11 cellular contexts compared by ENCODE assay signal in the genomic region with DNA sequence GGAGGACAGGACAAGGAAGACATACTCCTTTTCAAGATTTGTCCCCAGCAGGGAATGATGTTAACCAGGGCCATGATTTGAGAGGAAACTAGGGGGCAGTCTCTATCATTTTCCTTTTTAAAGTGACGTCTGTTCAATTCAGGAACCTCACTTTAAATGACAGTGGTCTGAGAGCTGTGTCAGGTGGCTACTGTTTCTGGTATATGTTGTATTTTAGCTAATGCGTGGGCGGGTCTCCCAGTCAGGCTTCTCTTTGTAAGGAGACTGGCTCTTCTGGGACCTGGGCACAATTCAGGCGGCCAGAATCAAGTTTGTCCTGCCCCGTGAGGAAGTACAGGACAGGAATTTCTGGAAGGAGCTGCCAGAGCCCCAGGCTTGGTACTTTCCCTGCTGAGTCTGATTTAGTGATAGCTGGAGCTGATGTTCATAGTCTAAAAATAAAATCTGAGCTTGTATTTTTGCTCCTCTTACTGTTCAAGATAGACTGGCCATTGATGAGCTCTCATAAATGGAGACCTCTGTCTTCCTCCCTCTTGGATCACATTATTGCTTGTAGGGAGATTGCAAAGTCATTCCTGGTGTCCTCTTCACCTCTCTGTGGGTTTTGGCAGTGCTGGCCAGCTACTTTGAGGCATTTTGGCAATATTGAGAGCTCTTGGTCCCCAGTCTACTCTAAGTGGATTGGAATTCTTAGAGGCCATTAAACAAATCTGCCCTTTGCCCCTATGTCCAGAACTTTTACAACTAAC. TPM values are rescaled to one million over a fixed set of nuclear protein-coding genes. Genes with fewer than 3 reads are reported as not detected.
DNase-seq lines count a peak whose midpoint lies in the region; ATAC-seq and TF ChIP-seq lines count a peak whose summit lies in the region.
"Had no signal": no experiment of that assay in that cellular context is flagged by ENCODE, and none has a peak within 500 bp of the region (broad histone marks: within the 10 kb centered on the region; RNA-seq: fewer than 3 reads in every experiment).

No MANE protein-coding gene starts in this region.

- no peak overlapping the region for H3K18ac ChIP-seq in trophoblast cell (ENCODE audit: low read length)

- peak overlapping the region in 2 of 3 donors; percentile 31 to 79 for H3K27ac Mint-ChIP-seq in CD4-positive, CD25-positive, alpha-beta regulatory T cell
- H3K27ac Mint-ChIP-seq in activated naive CD8-positive, alpha-beta T cell treated with anti-CD3 and anti-CD28 coated beads for 36 hours = no peak overlapping the region

- H4K8ac ChIP-seq in trophoblast cell (ENCODE audit: low read depth, low read length) = no peak overlapping the region

- in situ Hi-C loops in ACHN (cut with HindIII; ENCODE audit: low pct_ligation_motif_present, low pct_unique_long_range_greater_than_20kb, low sequenced_read_pairs) = no loop called here

- H3K9me3 Mint-ChIP-seq in CD4-positive, CD25-positive, alpha-beta regulatory T cell = no peaks in the 10 kb centered on the region
- no peaks in the 10 kb centered on the region for H3K9me3 Mint-ChIP-seq in activated naive CD8-positive, alpha-beta T cell treated with anti-CD3 and anti-CD28 coated beads for 36 hours
- H3K9me3 Mint-ChIP-seq: activated naive CD8-positive, alpha-beta T cell treated with anti-CD3 and anti-CD28 coated beads, Interleukin-2, amount 10 ng/mL, durations not matched to agents 7 days and 5 days had no signal

- peak overlapping the region; percentile 2 for H3K4me2 ChIP-seq in trophoblast cell (ENCODE audit: low read length)
- H3K4me2 ChIP-seq: hepatocyte had no signal

- no peak overlapping the region for H3K4me3 ChIP-seq in CD4-positive, CD25-positive, alpha-beta regulatory T cell (ENCODE audit: low read depth, low read length)
- H3K4me3 ChIP-seq in MG63 (no peak overlapping the region), fibroblast of mammary gland (ENCODE audit: control insufficient read depth, low read depth, low read length) (no peak overlapping the region), trophoblast cell (ENCODE audit: low read depth, low read length) (no peak overlapping the region)
- H3K4me3 ChIP-seq: hepatocyte, tibial nerve had no signal

- H3K27ac ChIP-seq in CD4-positive, CD25-positive, alpha-beta regulatory T cell (ENCODE audit: insufficient read depth, low read length, poor library complexity, severe bottlenecking) = no peak overlapping the region
- H3K27ac ChIP-seq in trophoblast cell (ENCODE audit: low read depth, low read length) = no peak overlapping the region
- H3K27ac ChIP-seq: hepatocyte had no signal

- H2BK5ac ChIP-seq in trophoblast cell (ENCODE audit: low read depth, low read length, poor library complexity) = no peak overlapping the region

- H3K79me2 ChIP-seq in trophoblast cell (ENCODE audit: control insufficient read depth, insufficient read depth, low read length, poor library complexity) = no peaks in the 10 kb centered on the region

- peaks cover 50% of the 10 kb centered on the region for H3K36me3 Mint-ChIP-seq in CD4-positive, CD25-positive, alpha-beta regulatory T cell
- peaks cover 10% of the 10 kb centered on the region for H3K36me3 Mint-ChIP-seq in activated naive CD8-positive, alpha-beta T cell treated with anti-CD3 and anti-CD28 coated beads for 36 hours

- DNase-seq in CD4-positive, CD25-positive, alpha-beta regulatory T cell = no peak
- DNase-seq in MG63 = peak; percentile 23
- peak; percentile 57 for DNase-seq in fibroblast of mammary gland (ENCODE audit: low read depth)
- peak in 1 of 2 donors; percentile 32 for DNase-seq in trophoblast cell
- DNase-seq in superior temporal gyrus (ENCODE audit: extremely low spot score) = no peak
- DNase-seq in ACHN = no peak
- DNase-seq in activated naive CD8-positive, alpha-beta T cell treated with anti-CD3 and anti-CD28 coated beads for 36 hours = no peak
- no peak for DNase-seq in SW480 (ENCODE audit: low spot score)
- DNase-seq: activated naive CD8-positive, alpha-beta T cell treated with anti-CD3 and anti-CD28 coated beads, Interleukin-2, amount 10 ng/mL, durations not matched to agents 7 days and 5 days had no signal

- peaks cover 4 to 41% (median 29%) of the 10 kb centered on the region in 4 donors for H3K4me1 Mint-ChIP-seq in CD4-positive, CD25-positive, alpha-beta regulatory T cell
- H3K4me1 Mint-ChIP-seq in activated naive CD8-positive, alpha-beta T cell treated with anti-CD3 and anti-CD28 coated beads for 36 hours = peaks cover 20% of the 10 kb centered on the region

- no peak overlapping the region for H2AK5ac ChIP-seq in trophoblast cell (ENCODE audit: low read length)

- H3K79me1 ChIP-seq in trophoblast cell (ENCODE audit: low read length) = no peaks in the 10 kb centered on the region

- peak; percentile 13 for TF ChIP-seq CTCF in fibroblast of mammary gland (conservative IDR thresholded peaks at IDR 0.05; ENCODE audit: control insufficient read depth, insufficient read depth, low read depth, low read length)

- no peak overlapping the region for H3K9ac ChIP-seq in trophoblast cell (ENCODE audit: low read length)

- H4K91ac ChIP-seq in trophoblast cell (ENCODE audit: low read depth, low read length) = no peak overlapping the region

- no peak overlapping the region for H4K12ac ChIP-seq in trophoblast cell (ENCODE audit: low read depth, low read length)

- H3K9me3 ChIP-seq in CD4-positive, CD25-positive, alpha-beta regulatory T cell (ENCODE audit: control insufficient read depth in 2 of 2, low read length in 2 of 2) = no peaks in the 10 kb centered on the region
- no peaks in the 10 kb centered on the region for H3K9me3 ChIP-seq in MG63
- no peaks in the 10 kb centered on the region for H3K9me3 ChIP-seq in trophoblast cell (ENCODE audit: insufficient read depth, low read depth, low read length)
- H3K9me3 ChIP-seq: tibial nerve had no signal

- H3K36me3 ChIP-seq in CD4-positive, CD25-positive, alpha-beta regulatory T cell (ENCODE audit: control insufficient read depth, insufficient read depth, low read length) = peaks cover 54% of the 10 kb centered on the region
- H3K36me3 ChIP-seq in MG63 = peaks cover 24% of the 10 kb centered on the region
- no peaks in the 10 kb centered on the region for H3K36me3 ChIP-seq in trophoblast cell (ENCODE audit: control insufficient read depth in 1 of 2, insufficient read depth in 2 of 2, low read length in 2 of 2)

- H3K4me1 ChIP-seq in CD4-positive, CD25-positive, alpha-beta regulatory T cell (ENCODE audit: control insufficient read depth, insufficient read depth, low read length, poor library complexity, severe bottlenecking) = no peaks in the 10 kb centered on the region
- H3K4me1 ChIP-seq in trophoblast cell (ENCODE audit: control insufficient read depth in 1 of 2, insufficient read depth in 2 of 2, low read length in 2 of 2) = peaks cover 0 to 6% of the 10 kb centered on the region in 2 experiments

- H2BK120ac ChIP-seq in trophoblast cell (ENCODE audit: insufficient read depth, low read length, poor library complexity) = no peak overlapping the region

- no peak overlapping the region for H3K4me3 Mint-ChIP-seq in CD4-positive, CD25-positive, alpha-beta regulatory T cell
- no peak overlapping the region for H3K4me3 Mint-ChIP-seq in activated naive CD8-positive, alpha-beta T cell treated with anti-CD3 and anti-CD28 coated beads for 36 hours
- H3K4me3 Mint-ChIP-seq: activated naive CD8-positive, alpha-beta T cell treated with anti-CD3 and anti-CD28 coated beads, Interleukin-2, amount 10 ng/mL, durations not matched to agents 7 days and 5 days had no signal

- H3K14ac ChIP-seq in trophoblast cell (ENCODE audit: low read length) = no peak overlapping the region

- no peak overlapping the region for H2BK12ac ChIP-seq in trophoblast cell (ENCODE audit: low read length)

- H2AFZ ChIP-seq in trophoblast cell (ENCODE audit: insufficient read depth, low read length, poor library complexity) = no peak overlapping the region
- H2AFZ ChIP-seq: hepatocyte had no signal

- no CpG with 5 or more reads among the region's 5 CpGs for WGBS in trophoblast cell (ENCODE audit: extremely low coverage, insufficient coverage, insufficient read length)

- H3K23ac ChIP-seq in trophoblast cell (ENCODE audit: low read length) = no peak overlapping the region

- H3K27me3 ChIP-seq in CD4-positive, CD25-positive, alpha-beta regulatory T cell (ENCODE audit: control insufficient read depth, insufficient read depth, low read length) = no peaks in the 10 kb centered on the region
- no peaks in the 10 kb centered on the region for H3K27me3 ChIP-seq in MG63
- no peaks in the 10 kb centered on the region for H3K27me3 ChIP-seq in trophoblast cell (ENCODE audit: insufficient read depth, low read length)
- H3K27me3 ChIP-seq: hepatocyte, tibial nerve had no signal

- no peaks in the 10 kb centered on the region for H3K27me3 Mint-ChIP-seq in CD4-positive, CD25-positive, alpha-beta regulatory T cell
- H3K27me3 Mint-ChIP-seq in activated naive CD8-positive, alpha-beta T cell treated with anti-CD3 and anti-CD28 coated beads for 36 hours = no peaks in the 10 kb centered on the region
- H3K27me3 Mint-ChIP-seq: activated naive CD8-positive, alpha-beta T cell treated with anti-CD3 and anti-CD28 coated beads, Interleukin-2, amount 10 ng/mL, durations not matched to agents 7 days and 5 days had no signal

- no peak overlapping the region for H3K4ac ChIP-seq in trophoblast cell (ENCODE audit: low read depth, low read length)

- ATAC-seq in CD4-positive, CD25-positive, alpha-beta regulatory T cell (ENCODE audit: low read depth in 2 of 2) = no peak

RNA-seq across cellular contexts. Expression of a gene that starts 25.6 kb away (rescaled TPM):
- total RNA-seq in CD4-positive, CD25-positive, alpha-beta regulatory T cell = 47.3 TPM
- polyA plus RNA-seq in CD4-positive, CD25-positive, alpha-beta regulatory T cell = 100 to 1,000 TPM in 3 of 4 donors, 10 to 100 TPM in 1; 98.4 to 160 (median 127) TPM
- 58.2 and 82.8 TPM in 2 replicates for total RNA-seq in MG63 (2014; rRNA removed; shearing (Covaris generic); ENCODE audit: low replicate concordance)
- 0.29 and 0.30 TPM in 2 replicates for polyA plus RNA-seq in trophoblast cell (2013)
- 10 to 100 TPM; 54.6 to 57.0 TPM for total RNA-seq in activated naive CD8-positive, alpha-beta T cell treated with anti-CD3 and anti-CD28 coated beads for 36 hours

Comparison
In these comparisons a context has a peak if more than half of its experiments do, and no peak if none do; other contexts are left out.
1. DNase-seq: peak in MG63 (single experiment) and fibroblast of mammary gland (single experiment); none in CD4-positive, CD25-positive, alpha-beta regulatory T cell (0 of 3), superior temporal gyrus (single experiment), ACHN (single experiment), activated naive CD8-positive, alpha-beta T cell treated with anti-CD3 and anti-CD28 coated beads for 36 hours (single experiment) and SW480 (single experiment).